35 cellular contexts compared by ENCODE assay signal in genomic region chr12:95241761-95242506, GRCh38.
"Had no signal": no experiment of that assay in that cellular context is flagged by ENCODE, and none has a peak within 500 bp of the region (broad histone marks: within the 10 kb centered on the region; RNA-seq: fewer than 3 reads in every experiment).

No MANE protein-coding gene starts in this region.

- H3K9me3 Mint-ChIP-seq: activated CD4-positive, alpha-beta memory T cell treated with anti-CD3 and anti-CD28 coated beads, Interleukin-2, amount 10 ng/mL, durations not matched to agents 7 days and 5 days; activated naive CD8-positive, alpha-beta T cell treated with anti-CD3 and anti-CD28 coated beads for 36 hours had no signal

- H3K4me3 Mint-ChIP-seq: activated CD4-positive, alpha-beta memory T cell treated with anti-CD3 and anti-CD28 coated beads, Interleukin-2, amount 10 ng/mL, durations not matched to agents 7 days and 5 days; activated CD8-positive, alpha-beta memory T cell treated with anti-CD3 and anti-CD28 coated beads, Interleukin-2, amount 10 ng/mL, durations not matched to agents 7 days and 5 days; activated naive CD8-positive, alpha-beta T cell treated with anti-CD3 and anti-CD28 coated beads for 36 hours; brain had no signal

- H3K27me3 Mint-ChIP-seq: activated CD4-positive, alpha-beta memory T cell treated with anti-CD3 and anti-CD28 coated beads, Interleukin-2, amount 10 ng/mL, durations not matched to agents 7 days and 5 days; activated CD8-positive, alpha-beta memory T cell treated with anti-CD3 and anti-CD28 coated beads, Interleukin-2, amount 10 ng/mL, durations not matched to agents 7 days and 5 days; activated naive CD8-positive, alpha-beta T cell treated with anti-CD3 and anti-CD28 coated beads for 36 hours; brain had no signal

- FAIRE-seq: bronchial epithelial cell, RCC 7860 had no signal

- DNase-seq: activated CD4-positive, alpha-beta memory T cell treated with anti-CD3 and anti-CD28 coated beads, Interleukin-2, amount 10 ng/mL, durations not matched to agents 7 days and 5 days; activated CD4-positive, alpha-beta T cell treated with anti-CD3 and anti-CD28 coated beads for 1 hour; activated CD4-positive, alpha-beta T cell treated with anti-CD3 and anti-CD28 coated beads for 48 hours; activated CD4-positive, CD25-positive, alpha-beta regulatory T cell; activated CD8-positive, alpha-beta memory T cell treated with anti-CD3 and anti-CD28 coated beads for 24 hours; activated CD8-positive, alpha-beta memory T cell treated with anti-CD3 and anti-CD28 coated beads, Interleukin-2, amount 10 ng/mL, durations not matched to agents 7 days and 5 days; activated CD8-positive, alpha-beta memory T cell treated with anti-CD3 and anti-CD28 coated beads, Interleukin-2, amount 50 U/mL, for 48 hours; activated effector memory CD4-positive, alpha-beta T cell treated with Interleukin-2 at 50 U/mL for 16 hours; activated naive CD4-positive, alpha-beta T cell; activated naive CD4-positive, alpha-beta T cell treated with anti-CD3 and anti-CD28 coated beads, Interleukin-2, amount 50 U/mL, for 16 hours; activated naive CD8-positive, alpha-beta T cell treated with anti-CD3 and anti-CD28 coated beads for 36 hours; activated T-cell treated with anti-CD3 and anti-CD28 coated beads, Interleukin-2, amount 50 U/mL, for 48 hours; amniotic stem cell; caudate nucleus; cerebellar nuclear complex; NCI-H1092 treated with DMSO at 0.1 percent for 48 hours; NCI-H1417; NCI-H146; NCI-H1930; NCI-H2081 treated with DMSO at 0.1 percent for 48 hours; NCI-H345; NCI-H524 treated with DMSO at 0.1 percent for 48 hours; NCI-H748 treated with DMSO at 0.1 percent for 48 hours; NK-92 treated with Interleukin-12 subunit alpha and Interleukin-12 subunit beta, amount 100 ng/mL, for 24 hours; PC-3; SIG-M5; SW 1271; T-helper 1 cell; T-helper 2 cell; T-helper 9 cell had no signal

- H3K27ac Mint-ChIP-seq: activated CD4-positive, alpha-beta memory T cell treated with anti-CD3 and anti-CD28 coated beads, Interleukin-2, amount 10 ng/mL, durations not matched to agents 7 days and 5 days; activated CD8-positive, alpha-beta memory T cell treated with anti-CD3 and anti-CD28 coated beads, Interleukin-2, amount 10 ng/mL, durations not matched to agents 7 days and 5 days; activated naive CD8-positive, alpha-beta T cell treated with anti-CD3 and anti-CD28 coated beads for 36 hours; brain had no signal

- H3K27ac ChIP-seq: RWPE1 had no signal

- ATAC-seq: activated CD8-positive, alpha-beta memory T cell treated with anti-CD3 and anti-CD28 coated beads, Interleukin-2, amount 10 ng/mL, durations not matched to agents 7 days and 5 days; PC-3; Right ventricle myocardium inferior had no signal
